In the genomic region with DNA sequence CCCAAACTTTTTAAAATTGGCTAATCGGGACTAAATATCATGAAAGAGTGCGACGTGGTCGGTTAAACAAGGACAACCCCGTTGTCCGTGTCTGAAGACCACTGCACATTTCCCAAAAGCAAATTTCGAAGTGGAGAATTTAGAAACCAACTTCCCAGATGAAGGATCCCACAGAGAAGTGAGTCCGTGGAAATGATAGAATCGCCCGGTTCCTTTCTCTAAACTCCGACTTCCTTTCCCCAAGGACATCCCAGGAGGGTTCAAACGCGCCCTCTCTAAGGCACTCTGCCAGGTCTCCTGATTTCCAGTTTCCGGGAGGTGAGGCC, we compare ENCODE assay signal across 12 cellular contexts. TPM values are rescaled to one million over a fixed set of nuclear protein-coding genes. Genes with fewer than 3 reads are reported as not detected.
DNase-seq lines count a peak whose midpoint lies in the region; ATAC-seq and FAIRE-seq lines count a peak whose summit lies in the region.
"Had no signal": no experiment of that assay in that cellular context is flagged by ENCODE, and none has a peak within 500 bp of the region (broad histone marks: within the 10 kb centered on the region; RNA-seq: fewer than 3 reads in every experiment).

No MANE protein-coding gene starts in this region.

- H3K9me3 ChIP-seq in iPS-18a (ENCODE audit: control insufficient read depth, low read depth, low read length): no peaks in the 10 kb centered on the region
- H3K9me3 ChIP-seq in small intestine (ENCODE audit: control insufficient read depth, low read depth): no peaks in the 10 kb centered on the region

- no peak for FAIRE-seq in small intestine (lab: Jason Lieb, UNC)

- H3K4me1 ChIP-seq in iPS-18a (ENCODE audit: control insufficient read depth, low read depth, low read length) (peaks cover 25% of the 10 kb centered on the region), small intestine (ENCODE audit: control insufficient read depth in 2 of 2, insufficient read depth in 1 of 2, low read depth in 1 of 2, low read length in 1 of 2) (peaks cover 2 to 12% of the 10 kb centered on the region in 2 donors)

- CTCF ChIA-PET in T-cell (lab: Charles Lee): interaction anchor here (0.6 to 1.1 kb wide), 5 partner anchors 26 to 463 kb away, joined by 3 to 5 read pairs (median 4); no protein-coding TSS in a partner anchor

- no peaks in the 10 kb centered on the region for H3K36me3 Mint-ChIP-seq in T-cell

- H3K4me3 ChIP-seq in iPS-18a (ENCODE audit: low read length) (peak overlapping the region; percentile 85), small intestine (ENCODE audit: low read depth in 1 of 2, low read length in 2 of 2) (no peak overlapping the region)

- peaks cover 23 to 29% (median 24%) of the 10 kb centered on the region in 3 donors for H3K4me1 Mint-ChIP-seq in T-cell

- DNase-seq in NCI-H345 (lab: John Stamatoyannopoulos, UW) (peak; percentile 17), NCI-H345 treated with DMSO at 0.1 percent for 48 hours (lab: John Stamatoyannopoulos, UW; ENCODE audit: unreplicated experiment) (no peak), T-cell (no peak), small intestine (no peak), NCI-H82 (lab: John Stamatoyannopoulos, UW) (no peak), NCI-H2227 (lab: John Stamatoyannopoulos, UW; ENCODE audit: unreplicated experiment) (no peak), SK-N-DZ (ENCODE audit: low spot score) (no peak)
- DNase-seq: activated gamma-delta T cell treated with Interleukin-2 at 50 U/mL for 16 hours, SHP77 had no signal

- POLR2A ChIA-PET in T-cell (lab: Charles Lee): interaction anchor here in 1 of 2 donors (0.6 to 1.0 kb wide), 3 partner anchors 105 to 1573 kb away, joined by 3 to 7 read pairs (median 3); a partner anchor contains a TSS

- peak overlapping the region; percentile 36 for H3K9ac ChIP-seq in iPS-18a (ENCODE audit: low read length)

- no peaks in the 10 kb centered on the region for H3K36me3 ChIP-seq in iPS-18a (ENCODE audit: control insufficient read depth, low read depth, low read length)
- H3K36me3 ChIP-seq in small intestine (ENCODE audit: control insufficient read depth in 2 of 2, insufficient read depth in 2 of 2, low read length in 2 of 2): peaks cover 0 to under 1% of the 10 kb centered on the region in 2 donors

- H3K27me3 ChIP-seq in iPS-18a (ENCODE audit: control insufficient read depth, insufficient read depth, low read length): peaks cover 21% of the 10 kb centered on the region
- H3K27me3 ChIP-seq in small intestine (ENCODE audit: control insufficient read depth in 2 of 2, insufficient read depth in 2 of 2, low read length in 2 of 2): no peaks in the 10 kb centered on the region

- H3K4me3 Mint-ChIP-seq in T-cell: peak overlapping the region; percentile 89 to 91 (median 90)

- no peaks in the 10 kb centered on the region for H3K9me3 Mint-ChIP-seq in T-cell

- peak overlapping the region in 1 of 2 donors; percentile 89 for H3K27ac Mint-ChIP-seq in T-cell

- H3K27me3 Mint-ChIP-seq in T-cell: peaks cover under 1 to 9% of the 10 kb centered on the region in 2 donors

- 20 to 56% (median 40%) methylated on average over 14 of the region's 14 CpGs for WGBS in small intestine, 3 donors

- H3K27ac ChIP-seq in iPS-18a (ENCODE audit: low read length): no peak overlapping the region
- H3K27ac ChIP-seq in small intestine (ENCODE audit: low read depth in 1 of 2, low read length in 1 of 2): peak overlapping the region; percentile 74 to 87

- ATAC-seq in T-cell (replicated peaks in 1 of 4): no peak

RNA-seq across cellular contexts. Expression of a gene that starts 1.2 kb away (rescaled TPM):
- 1 to 10 TPM in 2 of 5 donors, under 1 TPM in 3; 0.30 to 1.3 (median 0.85) TPM for total RNA-seq in T-cell
- polyA plus RNA-seq in small intestine: 10 to 100 TPM; 38.2 to 67.3 (median 47.2) TPM
- 31.2 and 34.2 TPM in 2 replicates for polyA plus RNA-seq in SK-N-DZ (2014; cell fraction: cytosol; rRNA removed)
- polyA plus RNA-seq in SK-N-DZ (2014; cell fraction: nucleus; rRNA removed): 19.1 and 20.4 TPM in 2 replicates

RNA-seq across cellular contexts. Expression of a gene that starts 23.1 kb away (rescaled TPM):
- 10 to 100 TPM; 31.7 to 44.2 (median 41.3) TPM for total RNA-seq in T-cell
- polyA plus RNA-seq in small intestine: 10 to 100 TPM; 21.7 to 26.5 (median 26.2) TPM
- polyA plus RNA-seq in SK-N-DZ (2014; cell fraction: cytosol; rRNA removed): 23.5 and 46.4 TPM in 2 replicates
- polyA plus RNA-seq in SK-N-DZ (2014; cell fraction: nucleus; rRNA removed): 23.2 and 30.8 TPM in 2 replicates

RNA-seq across cellular contexts. Expression of a gene that starts 23.8 kb away (rescaled TPM):
- total RNA-seq in T-cell: 10 to 100 TPM; 14.9 to 25.4 (median 20.4) TPM
- 1 to 10 TPM; 2.2 to 4.0 (median 2.4) TPM for polyA plus RNA-seq in small intestine
- 4.3 and 5.6 TPM in 2 replicates for polyA plus RNA-seq in SK-N-DZ (2014; cell fraction: cytosol; rRNA removed)
- 3.1 and 9.4 TPM in 2 replicates for polyA plus RNA-seq in SK-N-DZ (2014; cell fraction: nucleus; rRNA removed)

RNA-seq across cellular contexts. Expression of a gene that starts 53.4 kb away (rescaled TPM):
- total RNA-seq in T-cell: not detected
- polyA plus RNA-seq in small intestine: 1 to 10 TPM in 1 of 3 donors, not detected in 2; 1.7 TPM
- polyA plus RNA-seq in SK-N-DZ (2014; cell fraction: cytosol; rRNA removed): 17.7 and 23.2 TPM in 2 replicates
- 31.5 and 41.5 TPM in 2 replicates for polyA plus RNA-seq in SK-N-DZ (2014; cell fraction: nucleus; rRNA removed)
- total RNA-seq: A673, fibroblast of lung had no signal
- polyA plus RNA-seq: fibroblast of lung had no signal
